ENCODE assay signal across 10 cellular contexts in the genomic region with DNA sequence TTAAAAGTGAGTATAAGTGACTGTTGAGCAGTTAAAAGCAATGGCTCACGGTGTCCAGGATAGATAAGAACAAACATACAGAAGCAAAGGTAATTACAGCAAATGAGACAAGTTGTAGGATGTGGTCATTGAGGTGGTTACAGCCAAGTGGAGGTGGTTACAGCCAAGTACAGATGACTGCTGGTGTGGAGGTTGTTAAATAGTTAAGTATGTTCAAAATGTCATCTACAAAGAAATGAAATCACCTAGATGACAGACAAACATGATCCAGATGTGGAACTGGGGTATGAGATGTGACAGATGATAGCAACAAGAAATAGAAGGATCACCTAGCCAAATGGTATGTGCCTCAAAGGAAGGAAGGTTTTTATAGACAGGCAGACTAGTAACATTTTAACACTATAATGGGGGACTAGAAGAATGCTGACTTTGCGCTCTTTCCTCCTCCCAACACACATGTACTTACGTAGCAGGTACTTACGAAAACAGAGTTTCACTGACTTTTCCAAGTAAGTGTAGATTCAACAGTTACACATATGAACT. TPM values are rescaled to one million over a fixed set of nuclear protein-coding genes. Genes with fewer than 3 reads are reported as not detected.
DNase-seq lines count a peak whose midpoint lies in the region; ATAC-seq and TF ChIP-seq lines count a peak whose summit lies in the region.
"Had no signal": no experiment of that assay in that cellular context is flagged by ENCODE, and none has a peak within 500 bp of the region (broad histone marks: within the 10 kb centered on the region; RNA-seq: fewer than 3 reads in every experiment).

No MANE protein-coding gene starts in this region.

- in situ Hi-C loops in GM13977 (cut with MboI; ENCODE audit: low pct_unique_long_range_greater_than_20kb, low sequenced_read_pairs, unreplicated experiment): loop anchor here (10.0 to 25.0 kb wide), 2 partner anchors 170 to 367 kb away; a partner anchor contains a TSS

- H3K36me3 ChIP-seq in Karpas-422 (ENCODE audit: insufficient read depth, low read length) (no peaks in the 10 kb centered on the region; the same call in 1 of the 2 replicates), esophagus muscularis mucosa (no peaks in the 10 kb centered on the region)

- H3K4me1 ChIP-seq in Karpas-422 (ENCODE audit: low read length) (peaks cover 94% of the 10 kb centered on the region), esophagus muscularis mucosa (peaks cover 0 to 26% (median 20%) of the 10 kb centered on the region in 4 donors)

- TF ChIP-seq POLR2A in esophagus muscularis mucosa (IDR thresholded peaks at IDR 0.05; ENCODE audit: low read depth): no peak

- H3K27me3 ChIP-seq in Karpas-422 (ENCODE audit: low read length) (no peaks in the 10 kb centered on the region), esophagus muscularis mucosa (no peaks in the 10 kb centered on the region)

- WGBS in esophagus muscularis mucosa: 82% methylated on average over 4 of the region's 4 CpGs

- peaks cover 96% of the 10 kb centered on the region for H3K79me2 ChIP-seq in Karpas-422 (ENCODE audit: low read length)

- no peak for TF ChIP-seq EP300 in esophagus muscularis mucosa (IDR thresholded peaks at IDR 0.05)

- H2AFZ ChIP-seq in Karpas-422 (ENCODE audit: low read length): no peak overlapping the region

- H3K4me3 ChIP-seq in Karpas-422 (ENCODE audit: low read length) (no peak overlapping the region), esophagus muscularis mucosa (no peak overlapping the region)

- H3K9me3 ChIP-seq in Karpas-422 (ENCODE audit: low read length) (no peaks in the 10 kb centered on the region), esophagus muscularis mucosa (no peaks in the 10 kb centered on the region)

- H3K4me2 ChIP-seq in Karpas-422 (ENCODE audit: low read depth, low read length, poor library complexity, severe bottlenecking): peak overlapping the region; percentile 48

- H3K27ac ChIP-seq in Karpas-422 (ENCODE audit: low read length): peak overlapping the region; percentile 86
- peak overlapping the region in 1 of 4 donors; percentile 45 for H3K27ac ChIP-seq in esophagus muscularis mucosa (replicated peaks in 1 of 4)
- H3K27ac ChIP-seq: VCaP had no signal

- H3K9ac ChIP-seq in Karpas-422 (ENCODE audit: low read length): no peak overlapping the region

- DNase-seq in GM13977 (ENCODE audit: low spot score) (peak; percentile 13), Karpas-422 (no peak), kidney tubule cell (ENCODE audit: low spot score) (peak; percentile 31), esophagus muscularis mucosa (ENCODE audit: extremely low spot score) (no peak), NCI-H345 treated with DMSO at 0.1 percent for 48 hours (lab: John Stamatoyannopoulos, UW; ENCODE audit: unreplicated experiment) (no peak), kidney glomerular epithelial cell (lab: John Stamatoyannopoulos, UW) (no peak)
- DNase-seq in stimulated activated CD4-positive, alpha-beta T cell treated with anti-CD3 and anti-CD28 coated beads, Interleukin-15, amount 100 ng/mL, for 24 hours: no peak
- DNase-seq: GDM1 had no signal

- ATAC-seq in GM21737 (IDR thresholded peaks at IDR 0.05; ENCODE audit: unreplicated experiment): peak; percentile 45

- H4K20me1 ChIP-seq in Karpas-422 (ENCODE audit: insufficient read depth, low read depth, low read length): no peaks in the 10 kb centered on the region

- intact Hi-C loops in esophagus muscularis mucosa (cut with DNase I): no loop called here

- no peaks in the 10 kb centered on the region for H3K9me2 ChIP-seq in Karpas-422 (replicated peaks; ENCODE audit: insufficient read depth, low read length)

- TF ChIP-seq CTCF in GM13977 (IDR thresholded peaks at IDR 0.05; ENCODE audit: extremely low read depth, insufficient read depth, missing control alignments): no peak
- TF ChIP-seq CTCF in esophagus muscularis mucosa (IDR thresholded peaks at IDR 0.05): no peak

RNA-seq across cellular contexts. Expression of a gene that starts 6.8 kb away (rescaled TPM):
- total RNA-seq in Karpas-422 (2014; rRNA removed; shearing (Covaris generic); ENCODE audit: low replicate concordance): 70.3 and 113 TPM in 2 replicates
- total RNA-seq in esophagus muscularis mucosa: 10 to 100 TPM; 21.2 to 34.8 (median 26.9) TPM

Comparison
In these comparisons a context has a peak if more than half of its experiments do, and no peak if none do; other contexts are left out.
1. DNase-seq: peak in GM13977 (single experiment) and kidney tubule cell (single experiment); none in Karpas-422 (single experiment), esophagus muscularis mucosa (single experiment), NCI-H345 treated with DMSO at 0.1 percent for 48 hours (single experiment), stimulated activated CD4-positive, alpha-beta T cell treated with anti-CD3 and anti-CD28 coated beads, Interleukin-15, amount 100 ng/mL, for 24 hours (single experiment) and kidney glomerular epithelial cell (single experiment).